In the genomic region with DNA sequence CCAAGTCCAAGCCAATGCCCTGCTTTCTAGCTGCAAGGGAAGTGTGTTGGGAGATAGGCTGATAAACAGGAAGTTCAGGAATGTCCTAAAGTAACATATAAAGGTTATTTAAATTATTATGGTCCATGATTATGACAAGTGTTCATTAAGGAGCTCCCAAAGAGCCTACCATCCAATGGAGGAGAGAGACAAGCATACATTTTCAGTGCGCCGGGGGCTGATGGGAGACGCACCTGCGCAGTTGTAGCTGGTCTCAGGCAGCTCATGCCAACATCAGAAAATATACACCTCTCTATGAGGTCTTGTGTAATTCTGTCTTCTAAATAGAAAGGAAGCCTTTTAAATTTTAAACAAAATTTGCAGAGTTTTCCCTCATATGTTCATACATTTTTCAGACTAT, we compare ENCODE assay signal across 10 cellular contexts. TPM values are rescaled to one million over a fixed set of nuclear protein-coding genes. Genes with fewer than 3 reads are reported as not detected.
"Had no signal": no experiment of that assay in that cellular context is flagged by ENCODE, and none has a peak within 500 bp of the region (broad histone marks: within the 10 kb centered on the region; RNA-seq: fewer than 3 reads in every experiment).

No MANE protein-coding gene starts in this region.

- FAIRE-seq: HepG2, HTR-8/SVneo had no signal

- H3K4me2 ChIP-seq: KMS-11 had no signal

- DNase-seq: IMR-90, KBM-7, KG1 had no signal

- H3K27ac ChIP-seq: HL-60, KMS-11 had no signal

- H3K9ac ChIP-seq: KMS-11 had no signal

- H3K4me3 Mint-ChIP-seq: IgD-negative memory B cell had no signal

- H3K36me3 Mint-ChIP-seq: IgD-negative memory B cell had no signal

RNA-seq across cellular contexts. Expression of a gene that starts 46.8 kb away (rescaled TPM):
- total RNA-seq: HT-29, HT1080, IMR-90 had no signal
- polyA plus RNA-seq: IgD-negative memory B cell, IMR-90 had no signal
